In genomic region chr3:8627541-8627940, GRCh38 we compare ENCODE assay signal across 23 cellular contexts. TPM values are rescaled to one million over a fixed set of nuclear protein-coding genes. Genes with fewer than 3 reads are reported as not detected.
"Had no signal": no experiment of that assay in that cellular context is flagged by ENCODE, and none has a peak within 500 bp of the region (broad histone marks: within the 10 kb centered on the region; RNA-seq: fewer than 3 reads in every experiment).

No MANE protein-coding gene starts in this region.

- H3K4me3 ChIP-seq: left ventricle myocardium inferior had no signal

- H3K36me3 ChIP-seq: left ventricle myocardium inferior had no signal

- H3K27me3 ChIP-seq: foreskin keratinocyte had no signal

- DNase-seq: activated CD4-positive, alpha-beta memory T cell treated with anti-CD3 and anti-CD28 coated beads, Interleukin-2, amount 10 ng/mL, durations not matched to agents 7 days and 5 days; activated CD4-positive, alpha-beta T cell treated with anti-CD3 and anti-CD28 coated beads, Interleukin-2, amount 10 ng/mL, durations not matched to agents 24 days and 14 days; activated effector memory CD4-positive, alpha-beta T cell treated with Interleukin-2 at 50 U/mL for 16 hours; activated naive CD4-positive, alpha-beta T cell treated with anti-CD3 and anti-CD28 coated beads for 36 hours; activated naive CD8-positive, alpha-beta T cell treated with anti-CD3 and anti-CD28 coated beads, Interleukin-2, amount 10 ng/mL, durations not matched to agents 7 days and 5 days; activated T-cell treated with anti-CD3 and anti-CD28 coated beads, Interleukin-2, amount 50 U/mL, for 72 hours; amniotic stem cell; effector CD8-positive, alpha-beta T cell; foreskin keratinocyte; kidney glomerular epithelial cell; left ventricle myocardium inferior; mammary epithelial cell; midbrain; occipital lobe; retina; stimulated activated CD4-positive, alpha-beta T cell treated with anti-CD3 and anti-CD28 coated beads, Interleukin-4, amount 100 ng/mL, for 24 hours; stimulated activated naive CD8-positive, alpha-beta T cell treated with anti-CD3 and anti-CD28 coated beads, Interleukin-15, Interleukin-2, amounts not matched to agents 100 U/mL and 50 U/mL, for 24 hours; SW 1271; T-helper 2 cell had no signal

- H3K27ac ChIP-seq: foreskin keratinocyte, left ventricle myocardium inferior, VCaP had no signal

- H3K9me3 ChIP-seq: left ventricle myocardium inferior had no signal

- FAIRE-seq: bronchial epithelial cell had no signal

- ATAC-seq: activated CD4-positive, CD25-positive, alpha-beta regulatory T cell treated with anti-CD3 and anti-CD28 coated beads, Interleukin-2, amount 50 U/mL, for 24 hours; activated T-cell treated with anti-CD3 and anti-CD28 coated beads, Interleukin-2, amount 50 U/mL, for 72 hours; foreskin keratinocyte; stimulated activated naive CD8-positive, alpha-beta T cell treated with anti-CD3 and anti-CD28 coated beads, Interleukin-15, Interleukin-2, amounts not matched to agents 100 U/mL and 50 U/mL, for 24 hours had no signal

RNA-seq across cellular contexts. Expression of gene SSUH2, which starts 17.1 kb away (rescaled TPM):
- total RNA-seq: activated CD4-positive, alpha-beta memory T cell treated with anti-CD3 and anti-CD28 coated beads, Interleukin-2, amount 10 ng/mL, durations not matched to agents 7 days and 5 days; activated CD4-positive, alpha-beta T cell treated with anti-CD3 and anti-CD28 coated beads, Interleukin-2, amount 10 ng/mL, durations not matched to agents 24 days and 14 days; activated naive CD8-positive, alpha-beta T cell treated with anti-CD3 and anti-CD28 coated beads, Interleukin-2, amount 10 ng/mL, durations not matched to agents 7 days and 5 days; glomerular endothelial cell had no signal
